16 cellular contexts compared by ENCODE assay signal in the genomic region with DNA sequence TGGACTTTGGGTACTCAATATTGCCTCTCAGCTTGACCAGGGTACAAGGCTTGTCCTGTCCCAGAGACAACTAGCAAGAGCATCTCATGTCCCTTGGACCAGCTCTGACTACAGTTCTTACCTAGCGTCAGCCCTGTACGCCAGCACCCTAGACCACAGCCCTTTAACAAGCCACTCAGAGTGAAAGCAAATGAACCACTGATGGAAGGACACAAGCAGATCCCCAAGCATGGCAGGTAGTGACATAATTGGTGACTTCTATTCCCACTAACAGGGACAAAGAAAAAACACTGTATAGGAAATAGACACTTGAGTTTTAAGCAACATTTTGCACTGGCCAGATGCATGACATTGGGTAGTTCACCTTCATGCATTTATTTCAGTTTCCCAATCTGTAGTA. TPM values are rescaled to one million over a fixed set of nuclear protein-coding genes. Genes with fewer than 3 reads are reported as not detected.
DNase-seq lines count a peak whose midpoint lies in the region; ATAC-seq and TF ChIP-seq lines count a peak whose summit lies in the region.
"Had no signal": no experiment of that assay in that cellular context is flagged by ENCODE, and none has a peak within 500 bp of the region (broad histone marks: within the 10 kb centered on the region; RNA-seq: fewer than 3 reads in every experiment).

No MANE protein-coding gene starts in this region.

- no peaks in the 10 kb centered on the region for H3K27me3 ChIP-seq in tibial artery
- H3K27me3 ChIP-seq: right lobe of liver had no signal

- no peaks in the 10 kb centered on the region for H3K36me3 ChIP-seq in tibial artery
- H3K36me3 ChIP-seq: lower lobe of right lung, right lobe of liver had no signal

- no peak overlapping the region for H3K4me3 Mint-ChIP-seq in progenitor cell of endocrine pancreas (ENCODE audit: low read depth)
- H3K4me3 Mint-ChIP-seq: stimulated activated naive CD8-positive, alpha-beta T cell treated with anti-CD3 and anti-CD28 coated beads, Interleukin-15, Interleukin-2, amounts not matched to agents 100 ng/mL and 50 ng/mL, for 24 hours had no signal

- H3K4me3 ChIP-seq in tibial artery, result no peak overlapping the region
- H3K4me3 ChIP-seq: lower lobe of right lung, right lobe of liver had no signal

- no peak overlapping the region for H3K27ac ChIP-seq in tibial artery
- H3K27ac ChIP-seq: lower lobe of right lung, right lobe of liver, RWPE1 had no signal

- ATAC-seq in GM18867 (IDR thresholded peaks at IDR 0.05; ENCODE audit: unreplicated experiment), result peak; percentile 92
- ATAC-seq in GM21367 (IDR thresholded peaks at IDR 0.05; ENCODE audit: unreplicated experiment), result peak; percentile 76
- ATAC-seq in HG02943 (IDR thresholded peaks at IDR 0.05; ENCODE audit: low read depth, unreplicated experiment), result peak; percentile 87
- peak; percentile 42 for ATAC-seq in HG03575 (IDR thresholded peaks at IDR 0.05; ENCODE audit: extremely low read depth, insufficient number of reproducible peaks, low FRiP score, unreplicated experiment)
- ATAC-seq: lower lobe of right lung, right lobe of liver had no signal

- H3K9me3 Mint-ChIP-seq in progenitor cell of endocrine pancreas (ENCODE audit: low read depth), result no peaks in the 10 kb centered on the region
- H3K9me3 Mint-ChIP-seq: stimulated activated naive CD8-positive, alpha-beta T cell treated with anti-CD3 and anti-CD28 coated beads, Interleukin-15, Interleukin-2, amounts not matched to agents 100 ng/mL and 50 ng/mL, for 24 hours had no signal

- TF ChIP-seq CTCF in progenitor cell of endocrine pancreas (IDR thresholded peaks at IDR 0.05; ENCODE audit: unreplicated experiment) (no peak), tibial artery (IDR thresholded peaks at IDR 0.05) (no peak)

- intact Hi-C loops in tibial artery (cut with DNase I; ENCODE audit: low total_unique reads), result no loop called here

- H3K4me1 Mint-ChIP-seq in progenitor cell of endocrine pancreas (ENCODE audit: low read depth), result peaks cover 4% of the 10 kb centered on the region

- no peak for DNase-seq in effector CD8-positive, alpha-beta T cell (lab: John Stamatoyannopoulos, UW)
- no peak for DNase-seq in progenitor cell of endocrine pancreas (ENCODE audit: low spot score, unreplicated experiment)
- DNase-seq in middle frontal gyrus (ENCODE audit: extremely low spot score, low spot score), result no peak
- DNase-seq in tibial artery, result no peak
- DNase-seq: DMS53; lower lobe of right lung; NCI-H187 treated with DMSO at 0.1 percent for 48 hours; NCI-H748 treated with DMSO at 0.1 percent for 48 hours; right lobe of liver; stimulated activated CD4-positive, alpha-beta T cell treated with anti-CD3 and anti-CD28 coated beads, Interleukin-4, amount 100 ng/mL, for 24 hours had no signal

- H3K27ac Mint-ChIP-seq in progenitor cell of endocrine pancreas, result no peak overlapping the region
- H3K27ac Mint-ChIP-seq: stimulated activated naive CD8-positive, alpha-beta T cell treated with anti-CD3 and anti-CD28 coated beads, Interleukin-15, Interleukin-2, amounts not matched to agents 100 ng/mL and 50 ng/mL, for 24 hours had no signal

- no peaks in the 10 kb centered on the region for H3K4me1 ChIP-seq in tibial artery
- H3K4me1 ChIP-seq: lower lobe of right lung, right lobe of liver had no signal

- H3K27me3 Mint-ChIP-seq in progenitor cell of endocrine pancreas, result peaks cover 2% of the 10 kb centered on the region
- H3K27me3 Mint-ChIP-seq: stimulated activated naive CD8-positive, alpha-beta T cell treated with anti-CD3 and anti-CD28 coated beads, Interleukin-15, Interleukin-2, amounts not matched to agents 100 ng/mL and 50 ng/mL, for 24 hours had no signal

- H3K36me3 Mint-ChIP-seq in progenitor cell of endocrine pancreas (ENCODE audit: insufficient read depth), result no peaks in the 10 kb centered on the region

- H3K9me3 ChIP-seq in tibial artery, result no peaks in the 10 kb centered on the region
- H3K9me3 ChIP-seq: lower lobe of right lung, right lobe of liver had no signal

RNA-seq across cellular contexts. Expression of gene LRCH1, which starts 8.8 kb away (rescaled TPM):
- 17.9 and 18.3 TPM in 2 replicates for total RNA-seq in progenitor cell of endocrine pancreas

Comparison
In these comparisons a context has a peak if more than half of its experiments do, and no peak if none do; other contexts are left out.
1. ATAC-seq: peak in every context shown above with its lines; median percentile 92 in GM18867; 87 in HG02943; 76 in GM21367; 42 in HG03575.